Comparison of ENCODE assay signal across 12 cellular contexts in genomic region chr14:105389976-105390848, GRCh38. TPM values are rescaled to one million over a fixed set of nuclear protein-coding genes. Genes with fewer than 3 reads are reported as not detected.
DNase-seq lines count a peak whose midpoint lies in the region; ATAC-seq and TF ChIP-seq lines count a peak whose summit lies in the region.
"Had no signal": no experiment of that assay in that cellular context is flagged by ENCODE, and none has a peak within 500 bp of the region (broad histone marks: within the 10 kb centered on the region; RNA-seq: fewer than 3 reads in every experiment).

No MANE protein-coding gene starts in this region.

- H3K27ac ChIP-seq in adrenal gland: peak overlapping the region in 3 of 5 donors; percentile 29 to 72 (median 43)
- no peak overlapping the region for H3K27ac ChIP-seq in effector memory CD4-positive, alpha-beta T cell (ENCODE audit: insufficient read depth, low read length, poor library complexity, severe bottlenecking)
- H3K27ac ChIP-seq in PC-3 (ENCODE audit: low read length): no peak overlapping the region
- H3K27ac ChIP-seq: ovary, vagina had no signal

- H3K9ac ChIP-seq in PC-3 (ENCODE audit: low read length): no peak overlapping the region

- TF ChIP-seq CTCF in adrenal gland (IDR thresholded peaks at IDR 0.05) (no peak), type B pancreatic cell (conservative IDR thresholded peaks at IDR 0.05) (no peak), PC-3 (conservative IDR thresholded peaks at IDR 0.05; ENCODE audit: low read depth, low read length) (no peak)

- no peaks in the 10 kb centered on the region for H3K79me2 ChIP-seq in PC-3 (ENCODE audit: low read length)

- no peaks in the 10 kb centered on the region for H3F3A ChIP-seq in PC-3 (ENCODE audit: low read length, unreplicated experiment)

- H3K4me2 ChIP-seq in PC-3 (ENCODE audit: low read length): no peak overlapping the region

- H3K4me1 ChIP-seq in adrenal gland (replicated peaks in 1 of 2): no peaks in the 10 kb centered on the region
- H3K4me1 ChIP-seq in effector memory CD4-positive, alpha-beta T cell (ENCODE audit: control insufficient read depth, insufficient read depth, low read length, poor library complexity, severe bottlenecking): no peaks in the 10 kb centered on the region
- no peaks in the 10 kb centered on the region for H3K4me1 ChIP-seq in PC-3 (ENCODE audit: insufficient read depth, low read length)
- H3K4me1 ChIP-seq: vagina had no signal

- intact Hi-C loops in adrenal gland (cut with DNase I) (no loop called here), PC-3 (cut with micrococcal nuclease) (no loop called here)

- no peak overlapping the region for H3K4me3 ChIP-seq in adrenal gland
- H3K4me3 ChIP-seq in effector memory CD4-positive, alpha-beta T cell (ENCODE audit: insufficient read depth, low read depth, low read length, poor library complexity, severe bottlenecking): no peak overlapping the region
- H3K4me3 ChIP-seq in PC-3 (ENCODE audit: low read length): no peak overlapping the region
- H3K4me3 ChIP-seq: ovary, vagina had no signal

- H3K9me3 ChIP-seq in adrenal gland (replicated peaks in 1 of 3) (no peaks in the 10 kb centered on the region), PC-3 (ENCODE audit: low read length) (no peaks in the 10 kb centered on the region)
- H3K9me3 ChIP-seq in effector memory CD4-positive, alpha-beta T cell (ENCODE audit: control insufficient read depth, low read length): no peaks in the 10 kb centered on the region
- H3K9me3 ChIP-seq: ovary, vagina had no signal

- no peaks in the 10 kb centered on the region for H3K27me3 Mint-ChIP-seq in type B pancreatic cell
- H3K27me3 Mint-ChIP-seq: brain had no signal

- peak in 1 of 2 donors; percentile 31 for ATAC-seq in activated naive CD4-positive, alpha-beta T cell treated with anti-CD3 and anti-CD28 coated beads, Interleukin-2, amount 50 U/mL, for 72 hours
- no peak for ATAC-seq in PC-3

- H3K4me1 Mint-ChIP-seq in type B pancreatic cell (ENCODE audit: unreplicated experiment): no peaks in the 10 kb centered on the region

- H3K36me3 ChIP-seq in adrenal gland (replicated peaks in 1 of 2) (peaks cover 0 to 8% of the 10 kb centered on the region in 2 donors), PC-3 (ENCODE audit: low read depth, low read length) (no peaks in the 10 kb centered on the region)
- peaks cover 2% of the 10 kb centered on the region for H3K36me3 ChIP-seq in effector memory CD4-positive, alpha-beta T cell (ENCODE audit: control insufficient read depth, insufficient read depth, low read length)
- H3K36me3 ChIP-seq: ovary had no signal

- H3K27ac Mint-ChIP-seq in activated naive CD4-positive, alpha-beta T cell treated with anti-CD3 and anti-CD28 coated beads, Interleukin-2, amount 50 U/mL, for 72 hours: peak overlapping the region; percentile 47 to 65
- peak overlapping the region; percentile 61 for H3K27ac Mint-ChIP-seq in type B pancreatic cell

- H3K4me3 Mint-ChIP-seq in type B pancreatic cell: no peak overlapping the region
- H3K4me3 Mint-ChIP-seq: brain had no signal

- H4K20me1 ChIP-seq in PC-3 (ENCODE audit: low read length): no peaks in the 10 kb centered on the region

- H3K27me3 ChIP-seq in adrenal gland (no peaks in the 10 kb centered on the region), PC-3 (ENCODE audit: low read length) (no peaks in the 10 kb centered on the region)
- no peaks in the 10 kb centered on the region for H3K27me3 ChIP-seq in effector memory CD4-positive, alpha-beta T cell (replicated peaks; ENCODE audit: control insufficient read depth, insufficient read depth, low read length, poor library complexity, severe bottlenecking)
- H3K27me3 ChIP-seq: ovary, vagina had no signal

- POLR2A ChIA-PET in PC-3 (lab: Charles Lee; ENCODE audit: unreplicated experiment): no interaction called here

- no peaks in the 10 kb centered on the region for H3K9me2 ChIP-seq in PC-3 (replicated peaks; ENCODE audit: low read length)

- no peak for TF ChIP-seq POLR2A in adrenal gland (IDR thresholded peaks at IDR 0.05)

- no peak overlapping the region for H2AFZ ChIP-seq in PC-3 (ENCODE audit: low read length)

- no peaks in the 10 kb centered on the region for H3K9me3 Mint-ChIP-seq in activated naive CD4-positive, alpha-beta T cell treated with anti-CD3 and anti-CD28 coated beads, Interleukin-2, amount 50 U/mL, for 72 hours
- no peaks in the 10 kb centered on the region for H3K9me3 Mint-ChIP-seq in type B pancreatic cell
- H3K9me3 Mint-ChIP-seq: brain had no signal

- WGBS in adrenal gland, 4 donors: 77 to 84% (median 80%) methylated on average over 19 to 27 of the region's 27 CpGs

- no TSS peak for BruUV-seq in PC-3 (replicated peaks; lab: Mats Ljungman, UMichigan)

- CTCF ChIA-PET in PC-3 (lab: Charles Lee): no interaction called here

- H3K36me3 Mint-ChIP-seq in activated naive CD4-positive, alpha-beta T cell treated with anti-CD3 and anti-CD28 coated beads, Interleukin-2, amount 50 U/mL, for 72 hours: no peaks in the 10 kb centered on the region
- no peaks in the 10 kb centered on the region for H3K36me3 Mint-ChIP-seq in type B pancreatic cell
- H3K36me3 Mint-ChIP-seq: brain had no signal

- DNase-seq in activated naive CD4-positive, alpha-beta T cell treated with anti-CD3 and anti-CD28 coated beads, Interleukin-2, amount 50 U/mL, for 72 hours (ENCODE audit: low spot score in 2 of 2): no peak
- DNase-seq in activated naive CD4-positive, alpha-beta T cell (lab: John Stamatoyannopoulos, UW): no peak
- DNase-seq in adrenal gland: peak in 1 of 7 donors; percentile 24
- peak; percentile 59 for DNase-seq in medulla oblongata (ENCODE audit: extremely low spot score)
- no peak for DNase-seq in type B pancreatic cell (ENCODE audit: extremely low spot score, unreplicated experiment)
- DNase-seq in effector memory CD4-positive, alpha-beta T cell: no peak
- no peak for DNase-seq in NCI-H2107 (lab: John Stamatoyannopoulos, UW)
- no peak for DNase-seq in PC-3
- DNase-seq: NCI-H510A treated with DMSO at 0.1 percent for 48 hours had no signal

RNA-seq across cellular contexts. Expression of gene TEX22, which starts 8.1 kb away (rescaled TPM):
- total RNA-seq in activated naive CD4-positive, alpha-beta T cell treated with anti-CD3 and anti-CD28 coated beads, Interleukin-2, amount 50 U/mL, for 72 hours: 1 to 10 TPM; 2.0 to 4.6 TPM
- total RNA-seq in adrenal gland (1 to 10 TPM in 4 of 8 donors, under 1 TPM in 1, not detected in 3; 0.17 to 2.8 (median 1.2) TPM), type B pancreatic cell (ENCODE audit: low replicate concordance) (0.76 and 4.1 TPM in 2 replicates), PC-3 (2014; rRNA removed) (0.29 and 0.40 TPM in 2 replicates)
- under 1 TPM; 0.20 to 0.38 (median 0.24) TPM for polyA plus RNA-seq in adrenal gland
- total RNA-seq: vagina had no signal

RNA-seq across cellular contexts. Expression of gene MTA1, which starts 29.4 kb away (rescaled TPM):
- total RNA-seq in activated naive CD4-positive, alpha-beta T cell treated with anti-CD3 and anti-CD28 coated beads, Interleukin-2, amount 50 U/mL, for 72 hours: 100 to 1,000 TPM; 121 to 137 TPM
- 100 to 1,000 TPM in 2 of 8 donors, 10 to 100 TPM in 6; 36.6 to 102 (median 59.5) TPM for total RNA-seq in adrenal gland
- polyA plus RNA-seq in adrenal gland: 100 to 1,000 TPM in 2 of 3 donors, 10 to 100 TPM in 1; 11.8 to 270 (median 142) TPM
- total RNA-seq in type B pancreatic cell (ENCODE audit: low replicate concordance): 113 and 194 TPM in 2 replicates
- 82.3 and 102 TPM in 2 replicates for total RNA-seq in PC-3 (2014; rRNA removed)

Comparison
In these comparisons a context has a peak if more than half of its experiments do, and no peak if none do; other contexts are left out.
1. H3K27ac ChIP-seq: peak in adrenal gland (3 of 5); none in effector memory CD4-positive, alpha-beta T cell (single experiment) and PC-3 (single experiment).